Comparison of ENCODE assay signal across 1 cellular context in genomic region chr12:6198556-6198955, GRCh38.
TF ChIP-seq lines count a peak whose summit lies in the region.

No MANE protein-coding gene starts in this region.

TF ChIP-seq in GM23338, 12 proteins besides CTCF, POLR2A, EP300 and RAD21 (continued from another document):
- no peak for TF ChIP-seq REST (IDR thresholded peaks at IDR 0.05; ENCODE audit: unreplicated experiment)
- TF ChIP-seq ZNF462 (CRISPR knock-in tag; IDR thresholded peaks at IDR 0.05) = no peak
- TF ChIP-seq ZNF331 (CRISPR knock-in tag; IDR thresholded peaks at IDR 0.05; ENCODE audit: low read depth) = no peak
- TF ChIP-seq EZH2 (IDR thresholded peaks at IDR 0.05; ENCODE audit: low read depth, unreplicated experiment) = no peak
- no peak for TF ChIP-seq POLR2AphosphoS5 (IDR thresholded peaks at IDR 0.05; ENCODE audit: low read depth)
- no peak for TF ChIP-seq JUNB (IDR thresholded peaks at IDR 0.05; ENCODE audit: unreplicated experiment)
- TF ChIP-seq STAT1 (IDR thresholded peaks at IDR 0.05; ENCODE audit: unreplicated experiment) = no peak
- no peak for TF ChIP-seq EZH2phosphoT487 (IDR thresholded peaks at IDR 0.05; ENCODE audit: unreplicated experiment)
